ENCODE assay signal across 13 cellular contexts in genomic region chr4:113689394-113689793, GRCh38.
"Had no signal": no experiment of that assay in that cellular context is flagged by ENCODE, and none has a peak within 500 bp of the region (broad histone marks: within the 10 kb centered on the region; RNA-seq: fewer than 3 reads in every experiment).

No MANE protein-coding gene starts in this region.

- H3K27me3 ChIP-seq: thyroid gland had no signal

- DNase-seq: activated CD4-positive, alpha-beta T cell treated with anti-CD3 and anti-CD28 coated beads, Interleukin-2, amount 10 ng/mL, durations not matched to agents 24 days and 14 days; activated CD8-positive, alpha-beta memory T cell treated with anti-CD3 and anti-CD28 coated beads, Interleukin-2, amount 10 ng/mL, durations not matched to agents 7 days and 5 days; activated naive CD4-positive, alpha-beta T cell treated with anti-CD3 and anti-CD28 coated beads for 36 hours; amygdala; hippocampal formation; kidney glomerular epithelial cell; mesendoderm; stimulated activated CD4-positive, alpha-beta T cell treated with anti-CD3 and anti-CD28 coated beads, Interleukin-4, amount 100 ng/mL, for 24 hours; T-cell; thyroid gland had no signal

- H3K27me3 Mint-ChIP-seq: activated CD4-positive, alpha-beta T cell treated with anti-CD3 and anti-CD28 coated beads, Interleukin-2, amount 10 ng/mL, durations not matched to agents 24 days and 14 days; activated CD8-positive, alpha-beta memory T cell treated with anti-CD3 and anti-CD28 coated beads, Interleukin-2, amount 10 ng/mL, durations not matched to agents 7 days and 5 days; T-cell had no signal

- H3K36me3 ChIP-seq: thyroid gland had no signal

- H3K9me3 Mint-ChIP-seq: activated naive CD4-positive, alpha-beta T cell treated with anti-CD3 and anti-CD28 coated beads for 36 hours; activated T-helper 1 cell treated with anti-CD3 and anti-CD28 coated beads, Interleukin-12 subunit alpha, Interleukin-12 subunit beta, Interleukin-2, Interleukin-4 antibody, amounts not matched to agents 30 ng/mL and 10 ng/mL and 1 ng/mL, durations not matched to agents 14 hours and 24 hours and 36 hours; T-cell had no signal

- ATAC-seq: activated CD8-positive, alpha-beta memory T cell treated with anti-CD3 and anti-CD28 coated beads, Interleukin-2, amount 10 ng/mL, durations not matched to agents 7 days and 5 days; esophagus mucosa; T-cell had no signal

- H3K27ac ChIP-seq: parathyroid adenoma, thyroid gland had no signal

- H3K4me3 Mint-ChIP-seq: activated CD4-positive, alpha-beta T cell treated with anti-CD3 and anti-CD28 coated beads, Interleukin-2, amount 10 ng/mL, durations not matched to agents 24 days and 14 days; activated CD8-positive, alpha-beta memory T cell treated with anti-CD3 and anti-CD28 coated beads, Interleukin-2, amount 10 ng/mL, durations not matched to agents 7 days and 5 days; activated naive CD4-positive, alpha-beta T cell treated with anti-CD3 and anti-CD28 coated beads for 36 hours; activated T-helper 1 cell treated with anti-CD3 and anti-CD28 coated beads, Interleukin-12 subunit alpha, Interleukin-12 subunit beta, Interleukin-2, Interleukin-4 antibody, amounts not matched to agents 30 ng/mL and 10 ng/mL and 1 ng/mL, durations not matched to agents 14 hours and 24 hours and 36 hours; T-cell had no signal

- H3K4me3 ChIP-seq: thyroid gland had no signal

- H3K9me3 ChIP-seq: thyroid gland had no signal

- H3K27ac Mint-ChIP-seq: activated CD4-positive, alpha-beta T cell treated with anti-CD3 and anti-CD28 coated beads, Interleukin-2, amount 10 ng/mL, durations not matched to agents 24 days and 14 days; activated CD8-positive, alpha-beta memory T cell treated with anti-CD3 and anti-CD28 coated beads, Interleukin-2, amount 10 ng/mL, durations not matched to agents 7 days and 5 days; activated naive CD4-positive, alpha-beta T cell treated with anti-CD3 and anti-CD28 coated beads for 36 hours; activated T-helper 1 cell treated with anti-CD3 and anti-CD28 coated beads, Interleukin-12 subunit alpha, Interleukin-12 subunit beta, Interleukin-2, Interleukin-4 antibody, amounts not matched to agents 30 ng/mL and 10 ng/mL and 1 ng/mL, durations not matched to agents 14 hours and 24 hours and 36 hours had no signal

- H3K4me1 ChIP-seq: parathyroid adenoma had no signal
